In genomic region chr1:144546274-144547171, GRCh38 we compare ENCODE assay signal across 8 cellular contexts. TPM values are rescaled to one million over a fixed set of nuclear protein-coding genes. Genes with fewer than 3 reads are reported as not detected.
A peak's percentile ranks its signal among the peaks of the same experiment; 100 is the strongest.
DNase-seq lines count a peak whose midpoint lies in the region; ATAC-seq and TF ChIP-seq lines count a peak whose summit lies in the region.
"Not testable (repeated sequence)": the region's sequence is repeated elsewhere in the genome, so short reads cannot be mapped to it uniquely, and the experiment has no call there.

No MANE protein-coding gene starts in this region.

- not testable (repeated sequence) for H3K36me3 Mint-ChIP-seq in activated naive CD4-positive, alpha-beta T cell treated with anti-CD3 and anti-CD28 coated beads, Interleukin-2, amount 10 ng/mL, durations not matched to agents 7 days and 5 days; natural killer cell treated with Interleukin-12 subunit alpha and Interleukin-12 subunit beta and Interleukin-15 and Interleukin-18, amount 100 ng/mL, for 72 hours; stimulated activated naive B cell treated with anti-CD40 and anti-IgM and Interleukin-4, amounts not matched to agents 10 μg/mL and 1 μg/mL and 100 μg/mL, for 72 hours

- H3K9me2 ChIP-seq in DOHH2 (replicated peaks; ENCODE audit: control insufficient read depth, low read length); SK-N-SH: not testable (repeated sequence)

- peak overlapping the region; percentile 90 for H2AFZ ChIP-seq in SK-N-SH (ENCODE audit: low read depth)

- TF ChIP-seq CTCF in DOHH2 (IDR thresholded peaks at IDR 0.05; ENCODE audit: low read depth, low read length, poor library complexity, severe bottlenecking); SK-N-SH (IDR thresholded peaks at IDR 0.05): not testable (repeated sequence)

- H3K4me2 ChIP-seq in DOHH2 (ENCODE audit: low read length) (peak overlapping the region; percentile 95), SK-N-SH (peak overlapping the region; percentile 83)

- H3K79me2 ChIP-seq in DOHH2 (ENCODE audit: control insufficient read depth, low read length); SK-N-SH (ENCODE audit: insufficient read depth): not testable (repeated sequence)

- H3K9me3 Mint-ChIP-seq in activated naive CD4-positive, alpha-beta T cell treated with anti-CD3 and anti-CD28 coated beads, Interleukin-2, amount 10 ng/mL, durations not matched to agents 7 days and 5 days; natural killer cell treated with Interleukin-12 subunit alpha and Interleukin-12 subunit beta and Interleukin-15 and Interleukin-18, amount 100 ng/mL, for 72 hours; stimulated activated naive B cell treated with anti-CD40 and anti-IgM and Interleukin-4, amounts not matched to agents 10 μg/mL and 1 μg/mL and 100 μg/mL, for 72 hours: not testable (repeated sequence)

- WGBS in SK-N-SH (ENCODE audit: low lambda C conversion rate) = 1% methylated on average over 19 of the region's 37 CpGs

- not testable (repeated sequence) for H3K36me3 ChIP-seq in DOHH2 (ENCODE audit: control insufficient read depth, low read length); SK-N-SH (replicated peaks in 1 of 2; ENCODE audit: control insufficient read depth in 1 of 2, insufficient read depth in 2 of 2, low read length in 1 of 2)

- H3K4me1 Mint-ChIP-seq in activated naive CD4-positive, alpha-beta T cell treated with anti-CD3 and anti-CD28 coated beads, Interleukin-2, amount 10 ng/mL, durations not matched to agents 7 days and 5 days = peaks cover 32% of the 10 kb centered on the region
- peaks cover 23 to 25% of the 10 kb centered on the region in 2 donors for H3K4me1 Mint-ChIP-seq in natural killer cell treated with Interleukin-12 subunit alpha and Interleukin-12 subunit beta and Interleukin-15 and Interleukin-18, amount 100 ng/mL, for 72 hours (ENCODE audit: low read depth in 2 of 2)
- H3K4me1 Mint-ChIP-seq in stimulated activated naive B cell treated with anti-CD40 and anti-IgM and Interleukin-4, amounts not matched to agents 10 μg/mL and 1 μg/mL and 100 μg/mL, for 72 hours = peaks cover 13 to 24% of the 10 kb centered on the region in 2 donors

- peak; percentile 81 for ATAC-seq in GM21786 (IDR thresholded peaks at IDR 0.05; ENCODE audit: unreplicated experiment)
- peak; percentile 91 to 94 for ATAC-seq in natural killer cell treated with Interleukin-12 subunit alpha and Interleukin-12 subunit beta and Interleukin-15 and Interleukin-18, amount 100 ng/mL, for 72 hours
- ATAC-seq in stimulated activated naive B cell treated with anti-CD40 and anti-IgM and Interleukin-4, amounts not matched to agents 10 μg/mL and 1 μg/mL and 100 μg/mL, for 72 hours (replicated peaks) = peak; percentile 73 to 80

- H3K4me3 ChIP-seq in DOHH2 (ENCODE audit: low read length) (peak overlapping the region; percentile 78), SK-N-SH (ENCODE audit: low read depth in 2 of 2, low read length in 1 of 2) (peak overlapping the region; percentile 45 to 66)

- CTCF ChIA-PET in SK-N-SH (lab: Yijun Ruan, JAX); activated naive CD4-positive, alpha-beta T cell treated with anti-CD3 and anti-CD28 coated beads, Interleukin-2, amount 10 ng/mL, durations not matched to agents 7 days and 5 days (lab: Charles Lee): not testable (repeated sequence)

- H3K27ac ChIP-seq in DOHH2 (ENCODE audit: low read depth, low read length) = peak overlapping the region; percentile 97
- peak overlapping the region; percentile 91 to 98 for H3K27ac ChIP-seq in SK-N-SH (ENCODE audit: low read depth in 2 of 2, low read length in 1 of 2)

- TF ChIP-seq EP300 in Ishikawa (IDR thresholded peaks at IDR 0.05; ENCODE audit: borderline replicate concordance) = not testable (repeated sequence)
- TF ChIP-seq EP300 in SK-N-SH (IDR thresholded peaks at IDR 0.05; ENCODE audit: borderline replicate concordance in 1 of 2, low read depth in 1 of 2, low read length in 1 of 2) = peak; percentile 32 to 44; a peak in 1 of 4 replicates

- not testable (repeated sequence) for H3K27me3 Mint-ChIP-seq in activated naive CD4-positive, alpha-beta T cell treated with anti-CD3 and anti-CD28 coated beads, Interleukin-2, amount 10 ng/mL, durations not matched to agents 7 days and 5 days; natural killer cell treated with Interleukin-12 subunit alpha and Interleukin-12 subunit beta and Interleukin-15 and Interleukin-18, amount 100 ng/mL, for 72 hours; stimulated activated naive B cell treated with anti-CD40 and anti-IgM and Interleukin-4, amounts not matched to agents 10 μg/mL and 1 μg/mL and 100 μg/mL, for 72 hours

- H3K9me3 ChIP-seq in DOHH2 (ENCODE audit: control insufficient read depth, insufficient read depth, low read length); SK-N-SH: not testable (repeated sequence)

- POLR2A ChIA-PET in SK-N-SH (lab: Yijun Ruan, JAX) = interaction anchor here (0.8 kb wide), 2 partner anchors 23 to 734 kb away, joined by 3 read pairs; no protein-coding TSS in a partner anchor

- peaks cover 21% of the 10 kb centered on the region for H3F3A ChIP-seq in DOHH2 (ENCODE audit: control insufficient read depth, insufficient read depth)
- H3F3A ChIP-seq in SK-N-SH (replicated peaks; ENCODE audit: insufficient read depth) = not testable (repeated sequence)

- peak overlapping the region; percentile 85 for H3K4me3 Mint-ChIP-seq in activated naive CD4-positive, alpha-beta T cell treated with anti-CD3 and anti-CD28 coated beads, Interleukin-2, amount 10 ng/mL, durations not matched to agents 7 days and 5 days
- H3K4me3 Mint-ChIP-seq in natural killer cell treated with Interleukin-12 subunit alpha and Interleukin-12 subunit beta and Interleukin-15 and Interleukin-18, amount 100 ng/mL, for 72 hours = peak overlapping the region; percentile 96
- peak overlapping the region; percentile 95 to 98 for H3K4me3 Mint-ChIP-seq in stimulated activated naive B cell treated with anti-CD40 and anti-IgM and Interleukin-4, amounts not matched to agents 10 μg/mL and 1 μg/mL and 100 μg/mL, for 72 hours

- H4K20me1 ChIP-seq in DOHH2 (ENCODE audit: control insufficient read depth, insufficient read depth, low read depth, low read length); SK-N-SH (ENCODE audit: insufficient read depth): not testable (repeated sequence)

- peak; percentile 58 for DNase-seq in SK-N-SH
- peak; percentile 81 for DNase-seq in activated naive CD4-positive, alpha-beta T cell treated with anti-CD3 and anti-CD28 coated beads, Interleukin-2, amount 10 ng/mL, durations not matched to agents 7 days and 5 days
- peak; percentile 78 for DNase-seq in foreskin melanocyte
- peak; percentile 66 for DNase-seq in natural killer cell treated with Interleukin-12 subunit alpha and Interleukin-12 subunit beta and Interleukin-15 and Interleukin-18, amount 100 ng/mL, for 72 hours (ENCODE audit: low spot score)
- peak; percentile 70 for DNase-seq in stimulated activated naive B cell treated with anti-CD40 and anti-IgM and Interleukin-4, amounts not matched to agents 10 μg/mL and 1 μg/mL and 100 μg/mL, for 72 hours

- not testable (repeated sequence) for H3K27me3 ChIP-seq in DOHH2 (ENCODE audit: control insufficient read depth, low read length); SK-N-SH (ENCODE audit: insufficient read depth)

- peak overlapping the region; percentile 100 for H3K27ac Mint-ChIP-seq in activated naive CD4-positive, alpha-beta T cell treated with anti-CD3 and anti-CD28 coated beads, Interleukin-2, amount 10 ng/mL, durations not matched to agents 7 days and 5 days
- H3K27ac Mint-ChIP-seq in natural killer cell treated with Interleukin-12 subunit alpha and Interleukin-12 subunit beta and Interleukin-15 and Interleukin-18, amount 100 ng/mL, for 72 hours = peak overlapping the region; percentile 100
- peak overlapping the region; percentile 100 for H3K27ac Mint-ChIP-seq in stimulated activated naive B cell treated with anti-CD40 and anti-IgM and Interleukin-4, amounts not matched to agents 10 μg/mL and 1 μg/mL and 100 μg/mL, for 72 hours

- H3K4me1 ChIP-seq in DOHH2 (ENCODE audit: control insufficient read depth, low read length) (peaks cover 40% of the 10 kb centered on the region), SK-N-SH (ENCODE audit: control insufficient read depth in 1 of 2, insufficient read depth in 2 of 2, low read depth in 1 of 2, low read length in 1 of 2) (peaks cover 0 to 14% of the 10 kb centered on the region in 2 experiments; a peak in 1 of 4 replicates)

- not testable (repeated sequence) for TF ChIP-seq RAD21 in Ishikawa (IDR thresholded peaks at IDR 0.05; ENCODE audit: low read depth); SK-N-SH (IDR thresholded peaks at IDR 0.05; ENCODE audit: low read length)

- H3K9ac ChIP-seq in SK-N-SH = peak overlapping the region; percentile 81

TF ChIP-seq in Ishikawa, 13 proteins besides CTCF, POLR2A, EP300 and RAD21:
- TF ChIP-seq TCF12 (IDR thresholded peaks at IDR 0.05; ENCODE audit: low read depth) = peak; percentile 32; the same call in 1 of the 2 replicates
- TF ChIP-seq, protein P1, sequence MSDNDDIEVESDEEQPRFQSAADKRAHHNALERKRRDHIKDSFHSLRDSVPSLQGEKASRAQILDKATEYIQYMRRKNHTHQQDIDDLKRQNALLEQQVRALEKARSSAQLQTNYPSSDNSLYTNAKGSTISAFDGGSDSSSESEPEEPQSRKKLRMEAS (IDR thresholded peaks at IDR 0.05) = peak; percentile 82

TF ChIP-seq in SK-N-SH, 30 proteins besides CTCF, POLR2A, EP300 and RAD21 (continues in another document):
- TF ChIP-seq TEAD4 (IDR thresholded peaks at IDR 0.05; ENCODE audit: borderline replicate concordance, insufficient read depth) = peak; percentile 56; the same call in 1 of the 2 replicates
- peak; percentile 59 for TF ChIP-seq GABPA (IDR thresholded peaks at IDR 0.05; ENCODE audit: low read depth)
- 0 out of 2 replicates have a peak, but pooled peaks have one; percentile 27 for TF ChIP-seq FOSL2 (IDR thresholded peaks at IDR 0.05; ENCODE audit: borderline replicate concordance, low read depth)
- peak; percentile 59 for TF ChIP-seq CHD2 (IDR thresholded peaks at IDR 0.05; ENCODE audit: low read length, partially characterized antibody)
- TF ChIP-seq ELF1 (IDR thresholded peaks at IDR 0.05) = peak; percentile 57; the same call in 1 of the 2 replicates
- peak; percentile 99 for TF ChIP-seq POLR2AphosphoS5 (IDR thresholded peaks at IDR 0.05; ENCODE audit: low read depth, low read length)
- TF ChIP-seq JUND (IDR thresholded peaks at IDR 0.05) = peak; percentile 56; the same call in 1 of the 2 replicates
- peak; percentile 51; the same call in 1 of the 2 replicates for TF ChIP-seq TAF1 (IDR thresholded peaks at IDR 0.05; ENCODE audit: borderline replicate concordance, low read depth, low read length)

RNA-seq across cellular contexts. Expression of gene PPIAL4F, which starts 46.2 kb away (rescaled TPM):
- not detected in 2 replicates for polyA plus RNA-seq in SK-N-SH (2012; rRNA removed)
- not detected in 2 replicates for polyA plus RNA-seq in SK-N-SH (2012; cell fraction: cytosol; rRNA removed)
- polyA plus RNA-seq in SK-N-SH (2012; cell fraction: nucleus; rRNA removed) = not detected in 2 replicates
- not detected for total RNA-seq in natural killer cell treated with Interleukin-12 subunit alpha and Interleukin-12 subunit beta and Interleukin-15 and Interleukin-18, amount 100 ng/mL, for 72 hours

Comparison
In these comparisons a context has a peak if more than half of its experiments do, and no peak if none do; other contexts are left out.
1. Peak in every context shown above with its lines: DNase-seq, ATAC-seq, H3K4me3 ChIP-seq and H3K27ac ChIP-seq.